Comparison of ENCODE assay signal across 1 cellular context in the genomic region with DNA sequence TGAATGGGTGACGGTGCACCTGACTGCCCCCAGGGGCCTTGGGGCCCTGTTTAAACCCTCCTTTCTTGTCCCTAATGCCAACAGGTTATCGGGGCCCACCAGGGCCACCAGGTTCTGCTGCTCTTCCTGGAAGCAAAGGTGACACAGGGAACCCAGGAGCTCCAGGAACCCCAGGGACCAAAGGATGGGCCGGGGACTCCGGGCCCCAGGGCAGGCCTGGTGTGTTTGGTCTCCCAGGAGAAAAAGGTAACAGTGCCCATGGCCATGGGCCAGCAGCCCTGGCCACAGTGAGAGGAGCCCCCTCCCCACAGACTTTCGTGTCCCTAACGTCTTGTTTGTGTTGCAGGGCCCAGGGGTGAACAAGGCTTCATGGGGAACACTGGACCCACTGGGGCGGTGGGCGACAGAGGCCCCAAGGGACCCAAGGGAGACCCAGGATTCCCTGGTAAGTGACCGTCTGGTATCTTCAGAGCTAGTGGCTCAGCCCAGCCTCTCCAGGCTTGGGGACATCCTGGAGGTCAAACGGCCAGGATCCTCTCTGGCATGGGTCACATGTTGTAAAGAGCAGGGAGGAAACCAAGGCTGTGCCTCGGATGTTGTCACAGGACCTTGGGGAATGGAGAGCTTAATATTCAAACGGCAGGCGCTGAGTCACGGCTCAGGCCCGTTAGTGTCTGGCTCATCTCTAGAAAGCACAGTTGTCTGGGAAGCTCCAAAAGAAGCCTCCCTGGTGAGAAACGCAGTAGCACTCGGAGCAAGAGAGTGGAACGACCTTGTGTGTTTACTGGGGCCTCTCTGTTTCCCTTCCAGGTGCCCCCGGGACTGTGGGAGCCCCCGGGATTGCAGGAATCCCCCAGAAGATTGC.
TF ChIP-seq lines count a peak whose summit lies in the region.

No MANE protein-coding gene starts in this region.

TF ChIP-seq in H1, 55 proteins besides CTCF, POLR2A, EP300 and RAD21:
- no peak for TF ChIP-seq CTBP2 (IDR thresholded peaks at IDR 0.05; ENCODE audit: borderline replicate concordance, insufficient read depth, insufficient read length, low read length)
- TF ChIP-seq, protein P1, sequence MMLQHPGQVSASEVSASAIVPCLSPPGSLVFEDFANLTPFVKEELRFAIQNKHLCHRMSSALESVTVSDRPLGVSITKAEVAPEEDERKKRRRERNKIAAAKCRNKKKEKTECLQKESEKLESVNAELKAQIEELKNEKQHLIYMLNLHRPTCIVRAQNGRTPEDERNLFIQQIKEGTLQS (IDR thresholded peaks at IDR 0.05; ENCODE audit: insufficient read depth, low read depth, low read length): no peak
- no peak for TF ChIP-seq SAP30 (IDR thresholded peaks at IDR 0.05; ENCODE audit: insufficient read depth, insufficient replicate concordance, low read length)
- no peak for TF ChIP-seq NRF1 (IDR thresholded peaks at IDR 0.05; ENCODE audit: low read depth, low read length)
- TF ChIP-seq CHD1 (IDR thresholded peaks at IDR 0.05; ENCODE audit: low read depth, low read length): no peak
- TF ChIP-seq, protein P2, sequence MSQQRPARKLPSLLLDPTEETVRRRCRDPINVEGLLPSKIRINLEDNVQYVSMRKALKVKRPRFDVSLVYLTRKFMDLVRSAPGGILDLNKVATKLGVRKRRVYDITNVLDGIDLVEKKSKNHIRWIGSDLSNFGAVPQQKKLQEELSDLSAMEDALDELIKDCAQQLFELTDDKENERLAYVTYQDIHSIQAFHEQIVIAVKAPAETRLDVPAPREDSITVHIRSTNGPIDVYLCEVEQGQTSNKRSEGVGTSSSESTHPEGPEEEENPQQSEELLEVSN (IDR thresholded peaks at IDR 0.05): no peak
- TF ChIP-seq HDAC6 (IDR thresholded peaks at IDR 0.05; ENCODE audit: low read depth, low read length): no peak
- TF ChIP-seq CBX5 (IDR thresholded peaks at IDR 0.05; ENCODE audit: low read depth, low read length): no peak
- no peak for TF ChIP-seq POU5F1 (IDR thresholded peaks at IDR 0.05; ENCODE audit: low read depth, low read length)
- no peak for TF ChIP-seq CHD2 (IDR thresholded peaks at IDR 0.05; ENCODE audit: low read length)
- TF ChIP-seq, protein P3, sequence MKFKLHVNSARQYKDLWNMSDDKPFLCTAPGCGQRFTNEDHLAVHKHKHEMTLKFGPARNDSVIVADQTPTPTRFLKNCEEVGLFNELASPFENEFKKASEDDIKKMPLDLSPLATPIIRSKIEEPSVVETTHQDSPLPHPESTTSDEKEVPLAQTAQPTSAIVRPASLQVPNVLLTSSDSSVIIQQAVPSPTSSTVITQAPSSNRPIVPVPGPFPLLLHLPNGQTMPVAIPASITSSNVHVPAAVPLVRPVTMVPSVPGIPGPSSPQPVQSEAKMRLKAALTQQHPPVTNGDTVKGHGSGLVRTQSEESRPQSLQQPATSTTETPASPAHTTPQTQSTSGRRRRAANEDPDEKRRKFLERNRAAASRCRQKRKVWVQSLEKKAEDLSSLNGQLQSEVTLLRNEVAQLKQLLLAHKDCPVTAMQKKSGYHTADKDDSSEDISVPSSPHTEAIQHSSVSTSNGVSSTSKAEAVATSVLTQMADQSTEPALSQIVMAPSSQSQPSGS (IDR thresholded peaks at IDR 0.05; ENCODE audit: low read length): no peak
- TF ChIP-seq KDM1A (IDR thresholded peaks at IDR 0.05; ENCODE audit: borderline replicate concordance, low read length): no peak
- no peak for TF ChIP-seq EZH2 (IDR thresholded peaks at IDR 0.05; ENCODE audit: low read depth, low read length, severe bottlenecking)
- TF ChIP-seq, protein P4, sequence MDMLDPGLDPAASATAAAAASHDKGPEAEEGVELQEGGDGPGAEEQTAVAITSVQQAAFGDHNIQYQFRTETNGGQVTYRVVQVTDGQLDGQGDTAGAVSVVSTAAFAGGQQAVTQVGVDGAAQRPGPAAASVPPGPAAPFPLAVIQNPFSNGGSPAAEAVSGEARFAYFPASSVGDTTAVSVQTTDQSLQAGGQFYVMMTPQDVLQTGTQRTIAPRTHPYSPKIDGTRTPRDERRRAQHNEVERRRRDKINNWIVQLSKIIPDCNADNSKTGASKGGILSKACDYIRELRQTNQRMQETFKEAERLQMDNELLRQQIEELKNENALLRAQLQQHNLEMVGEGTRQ (IDR thresholded peaks at IDR 0.05; ENCODE audit: low read length): no peak
- no peak for TF ChIP-seq CREB1 (IDR thresholded peaks at IDR 0.05)
- no peak for TF ChIP-seq SIN3A (conservative IDR thresholded peaks at IDR 0.05 in 1 of 2, IDR thresholded peaks at IDR 0.05 in 1 of 2; ENCODE audit: low read depth in 1 of 2, low read length in 2 of 2)
- TF ChIP-seq POLR2AphosphoS5 (IDR thresholded peaks at IDR 0.05; ENCODE audit: low read depth, low read length): no peak
- TF ChIP-seq FOSL1 (IDR thresholded peaks at IDR 0.05; ENCODE audit: insufficient read depth, low read depth, low read length): no peak
